Comparison of ENCODE assay signal across 23 cellular contexts in the genomic region with DNA sequence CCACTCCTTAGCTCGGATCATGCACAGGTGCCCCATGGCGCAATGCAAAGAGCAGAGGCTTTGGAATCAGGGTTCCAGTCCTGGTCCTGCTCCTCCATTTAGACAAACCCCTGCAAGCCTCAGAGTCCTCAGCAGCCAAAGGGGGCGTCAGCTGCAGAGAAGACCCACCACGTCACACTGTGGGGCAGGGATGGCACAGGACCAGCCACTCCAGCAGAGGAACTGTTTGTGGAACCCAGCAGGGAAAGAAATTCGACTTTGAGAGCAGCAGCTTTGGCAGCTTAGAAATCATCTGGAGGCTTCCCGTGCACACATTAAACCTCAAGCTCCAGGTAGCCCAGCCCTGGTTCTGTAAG. TPM values are rescaled to one million over a fixed set of nuclear protein-coding genes. Genes with fewer than 3 reads are reported as not detected.
"Had no signal": no experiment of that assay in that cellular context is flagged by ENCODE, and none has a peak within 500 bp of the region (broad histone marks: within the 10 kb centered on the region; RNA-seq: fewer than 3 reads in every experiment).

No MANE protein-coding gene starts in this region.

- H3K4me1 ChIP-seq: heart right ventricle, left ventricle myocardium inferior, lower lobe of right lung, tibial artery, upper lobe of left lung, uterus had no signal

- H3K4me3 ChIP-seq: heart right ventricle, left ventricle myocardium inferior, lower lobe of right lung, ovary, tibial artery, upper lobe of left lung, uterus had no signal

- H3K4me1 Mint-ChIP-seq: mesothelial cell of epicardium, neural crest cell had no signal

- H3K9me3 Mint-ChIP-seq: memory B cell; mesothelial cell of epicardium; natural killer cell; neural crest cell; stimulated activated effector memory CD8-positive, alpha-beta T cell treated with anti-CD3 and anti-CD28 coated beads, Interleukin-12 subunit alpha, Interleukin-12 subunit beta, amount 100 ng/mL, for 72 hours had no signal

- H3K36me3 Mint-ChIP-seq: mesothelial cell of epicardium; natural killer cell; stimulated activated effector memory CD8-positive, alpha-beta T cell treated with anti-CD3 and anti-CD28 coated beads, Interleukin-12 subunit alpha, Interleukin-12 subunit beta, amount 100 ng/mL, for 72 hours had no signal

- H3K36me3 ChIP-seq: heart right ventricle, left ventricle myocardium inferior, lower lobe of right lung, ovary, tibial artery, upper lobe of left lung, uterus had no signal

- H3K27ac Mint-ChIP-seq: memory B cell, mesothelial cell of epicardium, natural killer cell, progenitor cell of endocrine pancreas had no signal

- H3K4me3 Mint-ChIP-seq: memory B cell; mesothelial cell of epicardium; natural killer cell; neural crest cell; stimulated activated effector memory CD8-positive, alpha-beta T cell treated with anti-CD3 and anti-CD28 coated beads, Interleukin-12 subunit alpha, Interleukin-12 subunit beta, amount 100 ng/mL, for 72 hours had no signal

- DNase-seq: dermis blood vessel endothelial cell; effector CD4-positive, alpha-beta T cell; foreskin melanocyte; heart right ventricle; islet precursor cell; left ventricle myocardium inferior; lower lobe of right lung; natural killer cell; nucleus accumbens; ovary; right cardiac atrium; stimulated activated CD4-positive, alpha-beta T cell treated with anti-CD3 and anti-CD28 coated beads, Interleukin-4, amount 100 ng/mL, for 1 hour; stimulated activated CD8-positive, alpha-beta memory T cell treated with anti-CD3 and anti-CD28 coated beads, Interleukin-4, amount 100 ng/mL, for 48 hours; stimulated activated naive CD8-positive, alpha-beta T cell treated with anti-CD3 and anti-CD28 coated beads, Interleukin-15, Interleukin-2, amounts not matched to agents 100 U/mL and 50 U/mL, for 24 hours; tibial artery; uterus had no signal

- H3K27ac ChIP-seq: heart right ventricle, left ventricle myocardium inferior, lower lobe of right lung, ovary, tibial artery, upper lobe of left lung, uterus had no signal

- H3K9me3 ChIP-seq: heart right ventricle, left ventricle myocardium inferior, lower lobe of right lung, ovary, tibial artery, upper lobe of left lung, uterus had no signal

- ATAC-seq: heart right ventricle, lower lobe of right lung, right cardiac atrium had no signal

RNA-seq across cellular contexts. Expression of gene SLC13A5, which starts 36.4 kb away (rescaled TPM):
- total RNA-seq: dermis blood vessel endothelial cell, left ventricle myocardium inferior, lower lobe of right lung, myocyte, natural killer cell, right cardiac atrium had no signal
